9 cellular contexts compared by ENCODE assay signal in the genomic region with DNA sequence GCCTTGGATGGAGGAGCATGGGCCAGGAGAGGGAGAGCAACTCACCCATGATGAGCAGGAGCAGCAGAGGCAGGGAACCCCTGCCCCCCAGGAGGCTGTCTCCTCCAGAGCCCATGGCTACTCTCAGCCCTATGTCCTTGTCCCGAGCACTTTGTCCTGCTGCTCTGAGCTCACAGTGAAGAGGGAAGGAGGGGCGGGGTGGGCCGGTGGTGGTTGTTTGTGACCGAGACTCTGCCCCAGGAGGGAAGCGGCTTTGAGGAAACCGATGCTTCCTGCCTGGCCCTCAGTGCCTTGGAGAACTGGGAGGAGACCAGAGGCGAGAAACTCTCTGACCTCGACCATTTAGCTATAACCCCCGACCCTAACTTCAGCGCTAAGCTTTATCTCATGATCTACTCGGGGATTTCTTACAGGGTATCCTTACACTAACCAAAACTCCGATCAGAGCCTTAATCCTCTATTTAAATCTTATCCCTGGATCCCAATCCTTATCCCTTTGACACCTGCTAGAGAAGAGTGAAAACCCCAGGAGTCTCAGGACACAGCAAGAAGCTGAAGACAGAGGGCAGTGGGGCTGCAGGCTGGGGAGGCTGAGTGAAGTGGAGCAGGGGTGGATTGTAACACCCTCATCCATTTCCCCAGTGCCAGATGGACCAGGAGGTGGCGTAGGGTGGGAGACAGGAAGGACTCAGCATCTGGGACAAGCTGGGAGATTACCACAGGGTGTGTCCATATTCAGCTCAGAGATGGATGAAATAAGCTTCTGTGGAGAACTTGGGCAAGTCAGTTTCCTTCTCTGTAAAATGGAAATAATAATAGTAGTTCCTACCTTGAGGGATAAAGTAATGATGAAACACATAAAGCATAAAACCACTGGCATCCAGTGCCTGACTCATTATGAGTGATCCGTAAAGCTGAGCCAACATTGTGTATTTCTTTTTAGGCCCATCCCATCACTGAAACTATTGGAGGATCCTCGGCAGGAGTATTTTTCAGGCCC. TPM values are rescaled to one million over a fixed set of nuclear protein-coding genes. Genes with fewer than 3 reads are reported as not detected.
A peak's percentile ranks its signal among the peaks of the same experiment; 100 is the strongest.
DNase-seq lines count a peak whose midpoint lies in the region; ATAC-seq and TF ChIP-seq lines count a peak whose summit lies in the region.
"Had no signal": no experiment of that assay in that cellular context is flagged by ENCODE, and none has a peak within 500 bp of the region (broad histone marks: within the 10 kb centered on the region; RNA-seq: fewer than 3 reads in every experiment).

ROBO4 (minus strand) TSS at position 185 of the 1,000 bp plus-strand sequence; CDS start at position 115, 70 bp downstream.

- H3K4me3 ChIP-seq in PC-9 = no peak within 1 kb of the TSS
- H3K4me3 ChIP-seq in epithelial cell of proximal tubule (ENCODE audit: low read depth, low read length) = no peak within 1 kb of the TSS

- H2AFZ ChIP-seq in PC-9 = 0 out of 2 replicates have a peak within 1 kb of the TSS, but pooled peaks have one; percentile 20

- POLR2A ChIA-PET in PC-9 (lab: Charles Lee; ENCODE audit: unreplicated experiment) = no interaction called here

- in situ Hi-C loops in ACHN (cut with HindIII; ENCODE audit: low pct_ligation_motif_present, low pct_unique_long_range_greater_than_20kb, low sequenced_read_pairs) = no loop called here

- H3K9me2 ChIP-seq in PC-9 (ENCODE audit: insufficient read depth) = no peaks in the 10 kb centered on the region

- no peak for ATAC-seq in HG02678 (IDR thresholded peaks at IDR 0.05; ENCODE audit: unreplicated experiment)

- no peaks in the 10 kb centered on the region for H3K9me3 ChIP-seq in PC-9 (ENCODE audit: insufficient read depth, low read depth)
- H3K9me3 ChIP-seq: Caco-2 had no signal

- CTCF ChIA-PET in PC-9 (lab: Charles Lee) = interaction anchor here (1.4 kb wide), 1 partner anchor 22 kb away, joined by 8 read pairs; no protein-coding TSS in a partner anchor

- peaks cover 16% of the 10 kb centered on the region; the same call in 1 of the 2 replicates for H3F3A ChIP-seq in PC-9 (ENCODE audit: insufficient read depth, low read depth)

- H3K27ac ChIP-seq in PC-9 = peak within 1 kb of the TSS; percentile 72

- no peaks in the 10 kb centered on the region for H4K20me1 ChIP-seq in PC-9 (ENCODE audit: insufficient read depth)

- no TSS peak for BruUV-seq in PC-9 (replicated peaks; lab: Mats Ljungman, UMichigan)

- DNase-seq in ACHN (peak; percentile 80), PC-9 (peak in 1 of 2 experiments; percentile 62), epithelial cell of proximal tubule (ENCODE audit: low read depth) (peak; percentile 55), myocyte (ENCODE audit: low read depth) (peak; percentile 80), NOMO-1 treated with DMSO at 0.1 percent for 48 hours (lab: John Stamatoyannopoulos, UW; ENCODE audit: unreplicated experiment) (no peak), epidermal melanocyte (ENCODE audit: insufficient read length, low spot score) (no peak)
- no peak for DNase-seq in stimulated activated CD4-positive, alpha-beta T cell treated with anti-CD3 and anti-CD28 coated beads, Interleukin-15, amount 100 ng/mL, for 24 hours

- no peaks in the 10 kb centered on the region for H3K79me2 ChIP-seq in PC-9 (ENCODE audit: low read depth)

- intact Hi-C loops in PC-9 (cut with micrococcal nuclease; ENCODE audit: unreplicated experiment) = no loop called here

- no peak for TF ChIP-seq CTCF in PC-9 (conservative IDR thresholded peaks at IDR 0.05)
- TF ChIP-seq CTCF in epithelial cell of proximal tubule (conservative IDR thresholded peaks at IDR 0.05; ENCODE audit: low read depth, low read length) = no peak

- H3K36me3 ChIP-seq in PC-9 (ENCODE audit: low read depth) = no peaks in the 10 kb centered on the region

- no peaks in the 10 kb centered on the region for H3K27me3 ChIP-seq in PC-9 (ENCODE audit: insufficient read depth, low read depth)

- peaks cover 34% of the 10 kb centered on the region for H3K4me1 ChIP-seq in PC-9 (replicated peaks; ENCODE audit: insufficient read depth)
- H3K4me1 ChIP-seq: Caco-2 had no signal

- peak within 1 kb of the TSS; percentile 27 for H3K4me2 ChIP-seq in PC-9

RNA-seq across cellular contexts. Expression of gene ROBO4, which starts in this region (rescaled TPM):
- total RNA-seq in PC-9 (2021) (0.20 TPM in 1 of 2 replicates, not detected in the other), epithelial cell of proximal tubule (1.4 and 1.9 TPM in 2 replicates), myocyte (3.4 and 10.5 TPM in 2 replicates)
- polyA plus RNA-seq in myocyte (2012) = 6.1 TPM
- total RNA-seq: Caco-2 had no signal

Comparison
In these comparisons a context has a peak if more than half of its experiments do, and no peak if none do; other contexts are left out.
1. DNase-seq: peak in ACHN (single experiment), epithelial cell of proximal tubule (single experiment) and myocyte (single experiment); none in NOMO-1 treated with DMSO at 0.1 percent for 48 hours (single experiment), epidermal melanocyte (single experiment) and stimulated activated CD4-positive, alpha-beta T cell treated with anti-CD3 and anti-CD28 coated beads, Interleukin-15, amount 100 ng/mL, for 24 hours (single experiment).